16 cellular contexts compared by ENCODE assay signal in genomic region chr22:28231423-28231822, GRCh38.
DNase-seq lines count a peak whose midpoint lies in the region; ATAC-seq, FAIRE-seq and TF ChIP-seq lines count a peak whose summit lies in the region.
"Had no signal": no experiment of that assay in that cellular context is flagged by ENCODE, and none has a peak within 500 bp of the region (broad histone marks: within the 10 kb centered on the region; RNA-seq: fewer than 3 reads in every experiment).

No MANE protein-coding gene starts in this region.

- H3K56ac ChIP-seq in IMR-90 (ENCODE audit: extremely low read depth, insufficient read depth, low read length) = no peak overlapping the region
- H3K56ac ChIP-seq in mesendoderm (ENCODE audit: low read length) = no peak overlapping the region

- no peak overlapping the region for H4K91ac ChIP-seq in IMR-90 (ENCODE audit: insufficient read depth, low read depth, low read length)

- no peak overlapping the region for H2AK5ac ChIP-seq in IMR-90 (ENCODE audit: low read depth, low read length)
- no peak overlapping the region for H2AK5ac ChIP-seq in mesendoderm (ENCODE audit: low read length)

- no peak overlapping the region for H2AFZ ChIP-seq in IMR-90 (replicated peaks; ENCODE audit: low read length, poor library complexity)
- H2AFZ ChIP-seq: parathyroid adenoma had no signal

- H3K4me2 ChIP-seq in IMR-90 (ENCODE audit: low read depth, low read length) (no peak overlapping the region), mesendoderm (ENCODE audit: low read length) (no peak overlapping the region)

- H3K9ac ChIP-seq in IMR-90 (ENCODE audit: low read depth, low read length) (no peak overlapping the region), mesendoderm (ENCODE audit: low read length) (no peak overlapping the region)
- H3K9ac ChIP-seq: parathyroid adenoma had no signal

- no peak overlapping the region for H2AK9ac ChIP-seq in IMR-90 (replicated peaks; ENCODE audit: low read depth, low read length, poor library complexity)

- peak overlapping the region; percentile 52; the same call in 1 of the 2 replicates for H3K27ac ChIP-seq in IMR-90 (ENCODE audit: insufficient read depth, low read length)
- no peak overlapping the region for H3K27ac ChIP-seq in mesendoderm (ENCODE audit: low read depth, low read length)
- H3K27ac ChIP-seq: parathyroid adenoma had no signal

- 0 out of 2 replicates have a peak overlapping the region, but pooled peaks have one; percentile 18 for H3K14ac ChIP-seq in IMR-90 (replicated peaks; ENCODE audit: low read depth, low read length)

- DNase-seq in COLO829 (ENCODE audit: low spot score) (peak; percentile 34), IMR-90 (peak; percentile 52), mesendoderm (peak; percentile 93), HCEC 1CT (no peak), ureter (ENCODE audit: low spot score) (no peak), MG63 (no peak)
- DNase-seq: activated CD4-positive, alpha-beta T cell treated with anti-CD3 and anti-CD28 coated beads for 1 hour; CD4-positive, CD25-positive, alpha-beta regulatory T cell; NCI-H1105 treated with DMSO at 0.1 percent for 48 hours; stimulated activated CD4-positive, alpha-beta T cell treated with anti-CD3 and anti-CD28 coated beads, Interleukin-4, amount 100 ng/mL, for 1 hour; stimulated activated naive CD4-positive, alpha-beta T cell treated with Interleukin-2 at 50 U/mL for 16 hours had no signal

- no peak for TF ChIP-seq RAD21 in IMR-90 (IDR thresholded peaks at IDR 0.05; ENCODE audit: low read length)

- ATAC-seq in IMR-90 (ENCODE audit: low read depth) = peak; percentile 82
- ATAC-seq in HG02678 (IDR thresholded peaks at IDR 0.05; ENCODE audit: unreplicated experiment) = no peak

- POLR2A ChIA-PET in IMR-90 (lab: Charles Lee; ENCODE audit: unreplicated experiment) = interaction anchor here (0.9 kb wide), 1 partner anchor 13 kb away, joined by 3 read pairs; no protein-coding TSS in a partner anchor

- H3K9me3 ChIP-seq in IMR-90 (ENCODE audit: control insufficient read depth, insufficient read depth, low read length) (no peaks in the 10 kb centered on the region), MG63 (no peaks in the 10 kb centered on the region)

- H2BK120ac ChIP-seq in IMR-90 (ENCODE audit: low read depth, low read length) = no peak overlapping the region
- no peak overlapping the region for H2BK120ac ChIP-seq in mesendoderm (ENCODE audit: low read depth, low read length)

- dilution Hi-C loops in IMR-90 (cut with HindIII; ENCODE audit: low sequenced_read_pairs, unreplicated experiment) = no loop called here

- BruUV-seq in IMR-90 (replicated peaks; lab: Mats Ljungman, UMichigan) = no TSS peak

- H4K5ac ChIP-seq in IMR-90 (ENCODE audit: low read depth, low read length) (no peak overlapping the region), mesendoderm (ENCODE audit: low read length) (no peak overlapping the region)

- H3K9me1 ChIP-seq in IMR-90 (ENCODE audit: insufficient read depth, low read length) = no peaks in the 10 kb centered on the region

- H2BK20ac ChIP-seq in IMR-90 (ENCODE audit: low read depth, low read length) = no peak overlapping the region

- peaks cover 2% of the 10 kb centered on the region; the same call in 1 of the 2 replicates for H3K36me3 ChIP-seq in IMR-90 (ENCODE audit: control insufficient read depth, insufficient read depth, low read length)
- H3K36me3 ChIP-seq in mesendoderm (ENCODE audit: control insufficient read depth, insufficient read depth, low read length) = no peaks in the 10 kb centered on the region
- H3K36me3 ChIP-seq in MG63 = no peaks in the 10 kb centered on the region

- CTCF ChIA-PET in IMR-90 (lab: Yijun Ruan, JAX) = interaction anchor here (1.4 kb wide), 1 partner anchor 21 kb away, joined by 4 read pairs; no protein-coding TSS in a partner anchor

- in situ Hi-C loops in IMR-90 (cut with MboI; ENCODE audit: low sequenced_read_pairs) = no loop called here

- H2BK5ac ChIP-seq in IMR-90 (ENCODE audit: low read depth, low read length, poor library complexity, severe bottlenecking) (peak overlapping the region; percentile 72), mesendoderm (ENCODE audit: low read length) (no peak overlapping the region)

- H4K8ac ChIP-seq in IMR-90 (ENCODE audit: low read depth in 2 of 2, low read length in 2 of 2) (no peak overlapping the region), mesendoderm (ENCODE audit: low read depth, low read length) (no peak overlapping the region)

- H3K4me3 ChIP-seq in IMR-90 (ENCODE audit: insufficient read depth, low read depth, low read length) (no peak overlapping the region), mesendoderm (ENCODE audit: low read length) (no peak overlapping the region), MG63 (no peak overlapping the region)

- H3K79me1 ChIP-seq in IMR-90 (ENCODE audit: low read depth in 1 of 2, low read length in 2 of 2) (peaks cover 0 to 6% of the 10 kb centered on the region in 2 experiments; a peak in 1 of 4 replicates), mesendoderm (ENCODE audit: low read length) (no peaks in the 10 kb centered on the region)

- H3K4me1 ChIP-seq in IMR-90 (ENCODE audit: control insufficient read depth, insufficient read depth, low read length) = peaks cover 11% of the 10 kb centered on the region
- H3K4me1 ChIP-seq in mesendoderm (ENCODE audit: control insufficient read depth, low read depth, low read length) = peaks cover 3% of the 10 kb centered on the region
- H3K4me1 ChIP-seq: parathyroid adenoma had no signal

- H3K4ac ChIP-seq in IMR-90 (ENCODE audit: low read depth, low read length) = no peak overlapping the region
- no peak overlapping the region for H3K4ac ChIP-seq in mesendoderm (ENCODE audit: low read depth, low read length)

- no peaks in the 10 kb centered on the region; the same call in 1 of the 2 replicates for H4K20me1 ChIP-seq in IMR-90 (ENCODE audit: insufficient read depth, low read length)

- H3K18ac ChIP-seq in IMR-90 (ENCODE audit: low read depth, low read length) = no peak overlapping the region
- no peak overlapping the region for H3K18ac ChIP-seq in mesendoderm (ENCODE audit: low read length)

- H3K27me3 ChIP-seq in IMR-90 (ENCODE audit: control insufficient read depth, insufficient read depth, low read length) (no peaks in the 10 kb centered on the region), mesendoderm (ENCODE audit: insufficient read depth, low read length, poor library complexity) (no peaks in the 10 kb centered on the region), MG63 (no peaks in the 10 kb centered on the region)

- no peak for TF ChIP-seq POLR2A in IMR-90 (IDR thresholded peaks at IDR 0.05; ENCODE audit: low read depth, low read length)

- TF ChIP-seq CTCF in IMR-90 (conservative IDR thresholded peaks at IDR 0.05; ENCODE audit: low read depth, low read length) = no peak

- peak overlapping the region; percentile 24; the same call in 1 of the 2 replicates for H3K23ac ChIP-seq in IMR-90 (ENCODE audit: low read depth, low read length)
- H3K23ac ChIP-seq in mesendoderm (ENCODE audit: low read length) = no peak overlapping the region

- H2BK15ac ChIP-seq in IMR-90 (ENCODE audit: low read depth, low read length) (no peak overlapping the region), mesendoderm (replicated peaks; ENCODE audit: low read depth) (no peak overlapping the region)

- peak; percentile 93 for FAIRE-seq in endometrium (lab: Jason Lieb, UNC)
- FAIRE-seq: bronchial epithelial cell, islet of Langerhans had no signal

- intact Hi-C loops in IMR-90 (cut with micrococcal nuclease) = loop anchor here (2.0 kb wide), 1 partner anchor 211 kb away; no protein-coding TSS in a partner anchor

- H3K79me2 ChIP-seq in mesendoderm (ENCODE audit: control insufficient read depth, insufficient read depth, low read length) = no peaks in the 10 kb centered on the region
- H3K79me2 ChIP-seq: parathyroid adenoma had no signal

TF ChIP-seq in IMR-90, 13 proteins besides CTCF, POLR2A, EP300 and RAD21:
- no peak for TF ChIP-seq ELK1 (IDR thresholded peaks at IDR 0.05; ENCODE audit: borderline replicate concordance, low read depth, low read length)
- 0 out of 2 replicates have a peak, but pooled peaks have one; percentile 17 for TF ChIP-seq MXI1 (IDR thresholded peaks at IDR 0.05; ENCODE audit: borderline replicate concordance, low read depth, low read length)
- TF ChIP-seq MAZ (IDR thresholded peaks at IDR 0.05; ENCODE audit: borderline replicate concordance, low read depth, low read length) = no peak
- no peak for TF ChIP-seq FOS (IDR thresholded peaks at IDR 0.05; ENCODE audit: low read depth, low read length)
- no peak for TF ChIP-seq CEBPB (IDR thresholded peaks at IDR 0.05; ENCODE audit: low read depth, low read length)

Comparison
In these comparisons a context has a peak if more than half of its experiments do, and no peak if none do; other contexts are left out.
1. DNase-seq: peak in COLO829 (single experiment), IMR-90 (single experiment) and mesendoderm (single experiment); none in HCEC 1CT (single experiment), ureter (single experiment) and MG63 (single experiment).